Comparison of ENCODE assay signal across 1 cellular context in the genomic region with DNA sequence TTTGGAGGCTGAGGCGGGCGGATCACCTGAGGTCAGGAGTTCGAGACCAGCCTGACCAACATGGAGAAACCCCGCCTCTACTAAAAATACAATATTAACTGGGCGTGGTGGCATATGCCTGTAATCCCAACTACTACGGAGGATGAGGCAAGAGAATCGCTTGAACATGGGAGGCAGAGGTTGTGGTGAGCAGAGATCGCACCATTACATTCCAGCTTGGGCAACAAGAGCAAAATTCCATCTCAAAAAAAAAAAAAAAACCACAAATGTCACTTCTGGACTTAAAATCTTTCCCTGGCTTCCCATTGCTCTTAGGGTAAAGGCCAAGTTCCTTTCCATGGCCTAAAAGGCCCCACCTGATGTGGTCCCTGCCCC. TPM values are rescaled to one million over a fixed set of nuclear protein-coding genes. Genes with fewer than 3 reads are reported as not detected.
"Had no signal": no experiment of that assay in that cellular context is flagged by ENCODE, and none has a peak within 500 bp of the region (broad histone marks: within the 10 kb centered on the region; RNA-seq: fewer than 3 reads in every experiment).

No MANE protein-coding gene starts in this region.

RNA-seq across cellular contexts. Expression of gene TTC39A, which starts 5.4 kb away (rescaled TPM):
- total RNA-seq: OCI-LY7 had no signal
